1 cellular context compared by ENCODE assay signal in genomic region chr6:2468601-2468955, GRCh38.
TF ChIP-seq lines count a peak whose summit lies in the region.

No MANE protein-coding gene starts in this region.

TF ChIP-seq in GM23338, 12 proteins besides CTCF, POLR2A, EP300 and RAD21 (continued from another document):
- TF ChIP-seq ZNF462 (CRISPR knock-in tag; IDR thresholded peaks at IDR 0.05), result no peak
- TF ChIP-seq ZNF114 (CRISPR knock-in tag; IDR thresholded peaks at IDR 0.05), result no peak
- no peak for TF ChIP-seq EZH2 (IDR thresholded peaks at IDR 0.05; ENCODE audit: low read depth, unreplicated experiment)
- TF ChIP-seq STAT1 (IDR thresholded peaks at IDR 0.05; ENCODE audit: unreplicated experiment), result no peak
- no peak for TF ChIP-seq CREB1 (CRISPR knock-in tag; IDR thresholded peaks at IDR 0.05; ENCODE audit: low read depth)
- TF ChIP-seq POLR2AphosphoS5 (IDR thresholded peaks at IDR 0.05; ENCODE audit: low read depth), result no peak
TF ChIP-seq in GM23338: peak in this region for 0.
